ENCODE assay signal across 12 cellular contexts in the genomic region with DNA sequence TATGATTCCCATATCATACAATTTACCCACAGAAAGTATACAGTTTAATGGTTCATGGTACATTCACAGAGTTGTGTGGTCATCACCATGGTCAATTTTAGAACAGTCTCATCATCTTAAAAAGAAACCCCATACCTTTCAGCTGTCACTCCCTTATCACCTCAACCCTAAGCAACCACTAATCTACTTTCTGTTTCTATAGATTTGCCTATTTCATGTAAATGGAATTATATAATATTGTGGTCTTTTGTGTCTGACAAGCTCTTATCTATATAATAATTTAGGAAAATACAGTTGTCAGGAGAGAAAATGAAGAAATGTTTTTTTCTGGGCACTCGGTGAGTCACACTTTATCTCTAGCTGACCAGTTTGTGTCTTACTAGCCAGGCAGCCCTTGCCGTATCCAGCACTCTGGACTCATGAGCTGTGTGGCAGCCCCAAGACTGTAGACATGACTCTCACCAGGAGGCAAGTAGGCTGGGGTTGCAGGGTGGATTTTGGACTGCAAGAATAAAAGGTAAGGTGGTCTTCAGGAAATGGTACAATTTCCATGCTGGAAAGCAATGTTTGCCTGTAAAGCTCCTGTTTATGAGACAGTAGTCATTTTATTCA.
DNase-seq lines count a peak whose midpoint lies in the region; ATAC-seq and TF ChIP-seq lines count a peak whose summit lies in the region.
"Had no signal": no experiment of that assay in that cellular context is flagged by ENCODE, and none has a peak within 500 bp of the region (broad histone marks: within the 10 kb centered on the region; RNA-seq: fewer than 3 reads in every experiment).

No MANE protein-coding gene starts in this region.

- no peak for TF ChIP-seq CTCF in body of pancreas (IDR thresholded peaks at IDR 0.05)

- peaks cover 18% of the 10 kb centered on the region for H3K4me1 ChIP-seq in body of pancreas

- no peaks in the 10 kb centered on the region for H3K9me3 ChIP-seq in body of pancreas

- ATAC-seq in body of pancreas (peak; percentile 76), HG03565 (IDR thresholded peaks at IDR 0.05; ENCODE audit: unreplicated experiment) (no peak), GM21381 (IDR thresholded peaks at IDR 0.05; ENCODE audit: unreplicated experiment) (no peak)
- ATAC-seq: stimulated activated memory B cell treated with anti-CD40 and anti-IgM and Interleukin-4, amounts not matched to agents 10 μg/mL and 1 μg/mL and 100 μg/mL, for 72 hours had no signal

- no peak for TF ChIP-seq POLR2A in body of pancreas (IDR thresholded peaks at IDR 0.05)

- no peak overlapping the region for H3K4me3 ChIP-seq in body of pancreas

- no peak overlapping the region for H3K27ac ChIP-seq in body of pancreas

- DNase-seq in AG20443 (ENCODE audit: low spot score) (peak; percentile 69), LHCN-M2 (ENCODE audit: low read depth) (peak; percentile 18), body of pancreas (peak; percentile 28 to 62 (median 52)), kidney tubule cell (ENCODE audit: low spot score) (peak; percentile 41), NCI-H82 (lab: John Stamatoyannopoulos, UW) (no peak)
- DNase-seq in stimulated activated CD4-positive, alpha-beta T cell treated with anti-CD3 and anti-CD28 coated beads, Interleukin-15, amount 100 ng/mL, for 24 hours = no peak
- DNase-seq: DMS153, NCI-H2081, occipital lobe had no signal

- intact Hi-C loops in body of pancreas (cut with DNase I) = loop anchor here (10.0 kb wide), 1 partner anchor 385 kb away; no protein-coding TSS in a partner anchor

- WGBS in body of pancreas, 2 donors = 41 to 56% methylated on average over 2 of the region's 2 CpGs

- no peaks in the 10 kb centered on the region for H3K27me3 ChIP-seq in body of pancreas

- no peaks in the 10 kb centered on the region for H3K36me3 ChIP-seq in body of pancreas (replicated peaks in 1 of 2; ENCODE audit: insufficient read depth in 1 of 2, low read depth in 2 of 2)

Comparison
In these comparisons a context has a peak if more than half of its experiments do, and no peak if none do; other contexts are left out.
1. DNase-seq: peak in AG20443 (single experiment), LHCN-M2 (single experiment), body of pancreas (4 of 4) and kidney tubule cell (single experiment); none in NCI-H82 (single experiment) and stimulated activated CD4-positive, alpha-beta T cell treated with anti-CD3 and anti-CD28 coated beads, Interleukin-15, amount 100 ng/mL, for 24 hours (single experiment).